Comparison of ENCODE assay signal across 8 cellular contexts in the genomic region with DNA sequence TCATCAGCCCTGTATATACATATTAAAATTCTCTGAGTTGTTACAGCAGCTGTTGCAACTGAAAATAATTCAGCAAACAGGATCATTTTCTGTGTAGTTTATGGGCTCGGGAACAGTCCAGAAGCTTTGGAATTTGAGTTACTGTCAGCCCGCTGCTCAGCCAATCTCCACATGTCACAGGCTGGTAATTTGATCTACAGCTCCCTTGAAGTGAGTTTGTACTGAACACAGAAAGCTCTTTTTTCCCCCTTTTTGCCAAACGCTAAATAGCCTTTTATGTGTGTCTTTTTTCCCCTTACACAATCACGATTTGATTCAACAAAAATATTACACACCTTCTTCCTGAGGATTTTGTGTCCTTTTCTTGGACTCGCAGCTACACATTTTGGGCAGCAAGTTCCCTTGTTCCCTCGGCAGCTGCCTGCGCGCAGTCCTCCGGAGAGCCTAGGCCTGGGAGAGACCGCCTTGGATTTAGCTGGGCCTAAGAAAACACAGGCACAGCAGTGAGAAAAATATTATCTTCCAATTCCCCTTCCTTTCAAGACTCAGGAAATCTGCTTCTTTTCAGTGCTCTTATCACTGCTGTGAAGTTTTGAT.
A peak's percentile ranks its signal among the peaks of the same experiment; 100 is the strongest.
DNase-seq lines count a peak whose midpoint lies in the region; ATAC-seq and TF ChIP-seq lines count a peak whose summit lies in the region.

No MANE protein-coding gene starts in this region.

- H3K4me3 ChIP-seq in WERI-Rb-1 (ENCODE audit: low read depth, low read length), result peak overlapping the region; percentile 39
- H3K4me3 ChIP-seq in left ventricle myocardium inferior, result peak overlapping the region; percentile 53

- ATAC-seq in sciatic nerve (peak; percentile 77), HG03159 (IDR thresholded peaks at IDR 0.05; ENCODE audit: unreplicated experiment) (no peak), GM19452 (IDR thresholded peaks at IDR 0.05; ENCODE audit: unreplicated experiment) (no peak), HG03571 (IDR thresholded peaks at IDR 0.05; ENCODE audit: unreplicated experiment) (no peak)
- ATAC-seq in activated CD4-positive, CD25-positive, alpha-beta regulatory T cell treated with anti-CD3 and anti-CD28 coated beads, Interleukin-2, amount 50 U/mL, for 24 hours, result no peak

- H3K36me3 ChIP-seq in WERI-Rb-1 (no peaks in the 10 kb centered on the region), left ventricle myocardium inferior (no peaks in the 10 kb centered on the region)

- TF ChIP-seq CTCF in WERI-Rb-1 (IDR thresholded peaks at IDR 0.05; ENCODE audit: low read depth, low read length) (no peak), left ventricle myocardium inferior (IDR thresholded peaks at IDR 0.05; ENCODE audit: borderline replicate concordance) (no peak)

- H3K9me3 ChIP-seq in WERI-Rb-1 (ENCODE audit: severe bottlenecking) (no peaks in the 10 kb centered on the region), left ventricle myocardium inferior (replicated peaks) (peaks cover 3% of the 10 kb centered on the region)

- H3K27ac ChIP-seq in WERI-Rb-1 (peak overlapping the region; percentile 77), left ventricle myocardium inferior (replicated peaks) (peak overlapping the region; percentile 83)

- CTCF ChIA-PET in HEK293T (lab: Yijun Ruan, JAX), result interaction anchor here (0.6 to 1.4 kb wide), 8 partner anchors 11 to 225 kb away, joined by 3 to 4 read pairs (median 3); no protein-coding TSS in a partner anchor

- POLR2A ChIA-PET in HEK293T (lab: Yijun Ruan, JAX), result interaction anchor here (1.0 to 1.9 kb wide), 9 partner anchors 8 to 389 kb away, joined by 3 to 5 read pairs (median 4); a partner anchor contains a TSS

- DNase-seq in HEK293T (ENCODE audit: extremely low spot score) (peak; percentile 42), WERI-Rb-1 (peak; percentile 9), left ventricle myocardium inferior (peak; percentile 25), sciatic nerve (ENCODE audit: low spot score) (no peak)

- intact Hi-C loops in left ventricle myocardium inferior (cut with micrococcal nuclease) (loop anchor here (10.0 kb wide), 1 partner anchor 128 kb away; no protein-coding TSS in a partner anchor), sciatic nerve (cut with DNase I) (no loop called here)

- peaks cover 17% of the 10 kb centered on the region for H3K4me1 ChIP-seq in left ventricle myocardium inferior

- no peaks in the 10 kb centered on the region for H3K27me3 ChIP-seq in WERI-Rb-1 (ENCODE audit: insufficient read depth, low read depth, severe bottlenecking)
- H3K27me3 ChIP-seq in left ventricle myocardium inferior (ENCODE audit: low read depth), result no peaks in the 10 kb centered on the region

TF ChIP-seq in HEK293T, 16 proteins besides CTCF, POLR2A, EP300 and RAD21:
- TF ChIP-seq, protein P1, sequence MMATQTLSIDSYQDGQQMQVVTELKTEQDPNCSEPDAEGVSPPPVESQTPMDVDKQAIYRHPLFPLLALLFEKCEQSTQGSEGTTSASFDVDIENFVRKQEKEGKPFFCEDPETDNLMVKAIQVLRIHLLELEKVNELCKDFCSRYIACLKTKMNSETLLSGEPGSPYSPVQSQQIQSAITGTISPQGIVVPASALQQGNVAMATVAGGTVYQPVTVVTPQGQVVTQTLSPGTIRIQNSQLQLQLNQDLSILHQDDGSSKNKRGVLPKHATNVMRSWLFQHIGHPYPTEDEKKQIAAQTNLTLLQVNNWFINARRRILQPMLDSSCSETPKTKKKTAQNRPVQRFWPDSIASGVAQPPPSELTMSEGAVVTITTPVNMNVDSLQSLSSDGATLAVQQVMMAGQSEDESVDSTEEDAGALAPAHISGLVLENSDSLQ (IDR thresholded peaks at IDR 0.05), result peak; percentile 71; the same call in 1 of the 2 replicates
- TF ChIP-seq L3MBTL2 (conservative IDR thresholded peaks at IDR 0.05) (peak; percentile 54), TARDBP (IDR thresholded peaks at IDR 0.05) (no peak)
TF ChIP-seq in HEK293T: peak in this region for 2.
